In genomic region chr3:105166893-105167292, GRCh38 we compare ENCODE assay signal across 26 cellular contexts.
A peak's percentile ranks its signal among the peaks of the same experiment; 100 is the strongest.
DNase-seq lines count a peak whose midpoint lies in the region; ATAC-seq and TF ChIP-seq lines count a peak whose summit lies in the region.
"Had no signal": no experiment of that assay in that cellular context is flagged by ENCODE, and none has a peak within 500 bp of the region (broad histone marks: within the 10 kb centered on the region; RNA-seq: fewer than 3 reads in every experiment).

No MANE protein-coding gene starts in this region.

- TF ChIP-seq CTCF in astrocyte of the cerebellum (IDR thresholded peaks at IDR 0.05; ENCODE audit: low read depth, low read length, missing control alignments) (no peak), fibroblast of villous mesenchyme (IDR thresholded peaks at IDR 0.05; ENCODE audit: insufficient read depth, low read depth, low read length) (no peak)

- DNase-seq in EL, result peak; percentile 2
- peak; percentile 41 for DNase-seq in astrocyte of the cerebellum (ENCODE audit: low read depth)
- peak; percentile 13 for DNase-seq in fibroblast of villous mesenchyme (ENCODE audit: low read depth)
- no peak for DNase-seq in activated gamma-delta T cell (lab: John Stamatoyannopoulos, UW)
- no peak for DNase-seq in NOMO-1 (lab: John Stamatoyannopoulos, UW; ENCODE audit: unreplicated experiment in 2 of 2)
- DNase-seq in activated CD4-positive, alpha-beta T cell treated with anti-CD3 and anti-CD28 coated beads for 4 hours, result no peak
- DNase-seq: activated CD4-positive, alpha-beta T cell treated with anti-CD3 and anti-CD28 coated beads, Interleukin-2, amount 50 U/mL, for 48 hours; activated naive CD4-positive, alpha-beta T cell treated with Interleukin-2 at 50 U/mL for 16 hours; activated T-cell treated with anti-CD3 and anti-CD28 coated beads, Interleukin-2, amount 50 U/mL, for 48 hours; amniotic stem cell; BE2C; DMS 273 treated with DMSO at 0.1 percent for 48 hours; effector CD4-positive, alpha-beta T cell; foreskin fibroblast; heart right ventricle; NCI-H146; NCI-H226; NCI-H526 treated with DMSO at 0.1 percent for 48 hours; ovary; Right ventricle myocardium superior; stimulated activated naive B cell treated with anti-CD40 and anti-IgM and Interleukin-4, amounts not matched to agents 10 μg/mL and 1 μg/mL and 100 μg/mL, for 72 hours; T-helper 17 cell had no signal

- no peak for ATAC-seq in GM21737 (IDR thresholded peaks at IDR 0.05; ENCODE audit: unreplicated experiment)
- ATAC-seq: activated CD4-positive, CD25-positive, alpha-beta regulatory T cell treated with anti-CD3 and anti-CD28 coated beads, Interleukin-2, amount 50 U/mL, for 24 hours; natural killer cell treated with Interleukin-12 subunit alpha and Interleukin-12 subunit beta and Interleukin-15 and Interleukin-18, amount 100 ng/mL, for 72 hours; stimulated activated naive B cell treated with anti-CD40 and anti-IgM and Interleukin-4, amounts not matched to agents 10 μg/mL and 1 μg/mL and 100 μg/mL, for 72 hours; T-helper 17 cell had no signal

- H3K4me3 ChIP-seq in astrocyte of the cerebellum (ENCODE audit: low read depth, low read length), result no peak overlapping the region
- H3K4me3 ChIP-seq in fibroblast of villous mesenchyme (ENCODE audit: low read depth, low read length), result no peak overlapping the region
- H3K4me3 ChIP-seq: HAP-1, heart right ventricle, ovary had no signal

- in situ Hi-C loops in astrocyte of the cerebellum (cut with HindIII; ENCODE audit: low sequenced_read_pairs), result no loop called here

Comparison
In these comparisons a context has a peak if more than half of its experiments do, and no peak if none do; other contexts are left out.
1. DNase-seq: peak in EL (single experiment), astrocyte of the cerebellum (single experiment) and fibroblast of villous mesenchyme (single experiment); none in activated gamma-delta T cell (single experiment), NOMO-1 (0 of 2) and activated CD4-positive, alpha-beta T cell treated with anti-CD3 and anti-CD28 coated beads for 4 hours (0 of 2).